Comparison of ENCODE assay signal across 5 cellular contexts in genomic region chr19:49490287-49491029, GRCh38.
DNase-seq lines count a peak whose midpoint lies in the region; TF ChIP-seq lines count a peak whose summit lies in the region.
"Had no signal": no experiment of that assay in that cellular context is flagged by ENCODE, and none has a peak within 500 bp of the region (broad histone marks: within the 10 kb centered on the region; RNA-seq: fewer than 3 reads in every experiment).

No MANE protein-coding gene starts in this region.

- peak; percentile 48 for DNase-seq in activated naive CD4-positive, alpha-beta T cell treated with Interleukin-2 at 50 U/mL for 16 hours
- DNase-seq in activated naive CD4-positive, alpha-beta T cell treated with anti-CD3 and anti-CD28 coated beads, Interleukin-2, amount 50 U/mL, for 16 hours: no peak
- no peak for DNase-seq in GM13977 (ENCODE audit: low spot score)
- DNase-seq: NCI-H1105 had no signal

- H3K9me3 ChIP-seq in stomach smooth muscle (ENCODE audit: control insufficient read depth in 2 of 2, low read length in 2 of 2): no peaks in the 10 kb centered on the region

- peak overlapping the region in 1 of 2 donors; percentile 100 for H3K4me3 ChIP-seq in stomach smooth muscle (ENCODE audit: low read length in 2 of 2)

- in situ Hi-C loops in GM13977 (cut with MboI; ENCODE audit: low pct_unique_long_range_greater_than_20kb, low sequenced_read_pairs, unreplicated experiment): no loop called here

- H3K4me1 ChIP-seq in stomach smooth muscle (ENCODE audit: control insufficient read depth, insufficient read depth, low read length): peaks cover 25% of the 10 kb centered on the region

- H3K9ac ChIP-seq in stomach smooth muscle (ENCODE audit: low read length in 2 of 2): no peak overlapping the region

- peaks cover 33 to 35% of the 10 kb centered on the region in 2 donors for H3K36me3 ChIP-seq in stomach smooth muscle (ENCODE audit: control insufficient read depth in 2 of 2, insufficient read depth in 2 of 2, low read length in 2 of 2)

- no peak for TF ChIP-seq CTCF in GM13977 (IDR thresholded peaks at IDR 0.05; ENCODE audit: extremely low read depth, insufficient read depth, missing control alignments)

- H3K27me3 ChIP-seq in stomach smooth muscle (ENCODE audit: control insufficient read depth in 1 of 2, insufficient read depth in 2 of 2, low read length in 2 of 2): no peaks in the 10 kb centered on the region

- peak overlapping the region; percentile 94 for H3K27ac ChIP-seq in stomach smooth muscle (ENCODE audit: low read length)
